30 cellular contexts compared by ENCODE assay signal in genomic region chr17:6793748-6794493, GRCh38. TPM values are rescaled to one million over a fixed set of nuclear protein-coding genes. Genes with fewer than 3 reads are reported as not detected.
"Had no signal": no experiment of that assay in that cellular context is flagged by ENCODE, and none has a peak within 500 bp of the region (broad histone marks: within the 10 kb centered on the region; RNA-seq: fewer than 3 reads in every experiment).

No MANE protein-coding gene starts in this region.

- H3K36me3 ChIP-seq: gastroesophageal sphincter, heart left ventricle, suprapubic skin, transverse colon, upper lobe of right lung, uterus had no signal

- H3K4me1 ChIP-seq: gastroesophageal sphincter, heart left ventricle, suprapubic skin, transverse colon, upper lobe of right lung, uterus had no signal

- H3K4me2 ChIP-seq: hepatocyte, smooth muscle cell had no signal

- H2AFZ ChIP-seq: hepatocyte, parathyroid adenoma had no signal

- H3K9me3 ChIP-seq: gastroesophageal sphincter, heart left ventricle, mucosa of descending colon, suprapubic skin, transverse colon, upper lobe of right lung, uterus had no signal

- H3K27me3 ChIP-seq: uterus had no signal

- ATAC-seq: esophagus mucosa; gastroesophageal sphincter; heart left ventricle; mucosa of descending colon; natural killer cell treated with Interleukin-12 subunit alpha and Interleukin-12 subunit beta and Interleukin-15 and Interleukin-18, amount 100 ng/mL, for 72 hours; sciatic nerve; stimulated activated naive CD8-positive, alpha-beta T cell treated with anti-CD3 and anti-CD28 coated beads, Interleukin-15, amount 100 ng/mL, for 72 hours; upper lobe of right lung had no signal

- DNase-seq: dorsolateral prefrontal cortex; effector CD4-positive, alpha-beta T cell; foreskin fibroblast; heart left ventricle; mucosa of descending colon; naive B cell; stimulated activated CD4-positive, alpha-beta T cell treated with anti-CD3 and anti-CD28 coated beads, Interleukin-12 subunit alpha, Interleukin-12 subunit beta, amount 100 ng/mL, for 4 hours; stimulated activated CD4-positive, alpha-beta T cell treated with anti-CD3 and anti-CD28 coated beads, Interleukin-1b, Interleukin-23, amount 100 ng/mL, for 48 hours; stimulated activated CD4-positive, alpha-beta T cell treated with anti-CD3 and anti-CD28 coated beads, Interleukin-4, amount 100 ng/mL, for 1 hour; stimulated activated CD8-positive, alpha-beta memory T cell treated with anti-CD3 and anti-CD28 coated beads, Interleukin-4, amount 100 ng/mL, for 48 hours; stimulated activated naive CD4-positive, alpha-beta T cell; stimulated activated naive CD8-positive, alpha-beta T cell treated with anti-CD3 and anti-CD28 coated beads, Interleukin-15, amount 100 ng/mL, for 72 hours; transverse colon; upper lobe of right lung; uterus had no signal

- FAIRE-seq: colon, islet of Langerhans had no signal

- H3K27ac ChIP-seq: dorsolateral prefrontal cortex, gastroesophageal sphincter, heart left ventricle, hepatocyte, parathyroid adenoma, suprapubic skin, transverse colon, upper lobe of right lung, uterus had no signal

- H3K9ac ChIP-seq: parathyroid adenoma had no signal

- H3K4me3 ChIP-seq: dorsolateral prefrontal cortex, gastroesophageal sphincter, heart left ventricle, hepatocyte, lung, mucosa of descending colon, smooth muscle cell, suprapubic skin, transverse colon, upper lobe of right lung, uterus had no signal

RNA-seq across cellular contexts. Expression of gene FBXO39, which starts 17.9 kb away (rescaled TPM):
- total RNA-seq: hepatocyte, lung, neural crest cell, progenitor cell of endocrine pancreas, smooth muscle cell, transverse colon had no signal
- polyA plus RNA-seq: hepatocyte, smooth muscle cell had no signal

RNA-seq across cellular contexts. Expression of gene TEKT1, which starts 37.6 kb away (rescaled TPM):
- total RNA-seq: esophagus mucosa; heart left ventricle; liver; mucosa of descending colon; natural killer cell treated with Interleukin-12 subunit alpha and Interleukin-12 subunit beta and Interleukin-15 and Interleukin-18, amount 100 ng/mL, for 72 hours; neural crest cell; osteoblast; progenitor cell of endocrine pancreas; smooth muscle cell; suprapubic skin; transverse colon; upper lobe of right lung had no signal
- polyA plus RNA-seq: heart left ventricle, hepatocyte, smooth muscle cell had no signal

RNA-seq across cellular contexts. Expression of gene XAF1, which starts 38.1 kb away (rescaled TPM):
- total RNA-seq: neural crest cell, progenitor cell of endocrine pancreas had no signal
